In genomic region chr10:96718304-96718990, GRCh38 we compare ENCODE assay signal across 10 cellular contexts. TPM values are rescaled to one million over a fixed set of nuclear protein-coding genes. Genes with fewer than 3 reads are reported as not detected.
DNase-seq lines count a peak whose midpoint lies in the region; TF ChIP-seq lines count a peak whose summit lies in the region.
"Had no signal": no experiment of that assay in that cellular context is flagged by ENCODE, and none has a peak within 500 bp of the region (broad histone marks: within the 10 kb centered on the region; RNA-seq: fewer than 3 reads in every experiment).

No MANE protein-coding gene starts in this region.

- H3K27me3 Mint-ChIP-seq in activated T-cell treated with anti-CD3 and anti-CD28 coated beads, Interleukin-2, amount 50 U/mL, for 24 hours, result peaks cover 7% of the 10 kb centered on the region

- BruUV-seq in OCI-LY7 (replicated peaks; lab: Mats Ljungman, UMichigan), result no TSS peak

- H3K27me3 ChIP-seq in layer of hippocampus (ENCODE audit: control insufficient read depth, insufficient read depth, low read length) (peaks cover 3% of the 10 kb centered on the region), suprapubic skin (peaks cover 13% of the 10 kb centered on the region)

- H2AFZ ChIP-seq in OCI-LY7 (ENCODE audit: low read length), result no peak overlapping the region

- DNase-seq in activated T-cell treated with anti-CD3 and anti-CD28 coated beads, Interleukin-2, amount 50 U/mL, for 24 hours, result no peak
- no peak for DNase-seq in activated T-cell treated with anti-CD3 and anti-CD28 coated beads, Interleukin-2, amount 50 U/mL, for 1 hour
- DNase-seq in OCI-LY7 (ENCODE audit: low spot score) (peak; percentile 82), suprapubic skin (ENCODE audit: low spot score in 2 of 2) (no peak), GM13976 (ENCODE audit: low spot score) (no peak), NOMO-1 treated with DMSO at 0.1 percent for 48 hours (lab: John Stamatoyannopoulos, UW; ENCODE audit: unreplicated experiment) (no peak), NCI-H1417 treated with DMSO at 0.1 percent for 48 hours (lab: John Stamatoyannopoulos, UW) (no peak)
- DNase-seq: small intestine had no signal

- H3K36me3 Mint-ChIP-seq in activated T-cell treated with anti-CD3 and anti-CD28 coated beads, Interleukin-2, amount 50 U/mL, for 24 hours (ENCODE audit: low read depth), result peaks cover 3% of the 10 kb centered on the region

- peak overlapping the region; percentile 85 for H3K4me2 ChIP-seq in OCI-LY7 (ENCODE audit: low read length)

- H3K4me3 Mint-ChIP-seq in activated T-cell treated with anti-CD3 and anti-CD28 coated beads, Interleukin-2, amount 50 U/mL, for 24 hours, result peak overlapping the region; percentile 0

- H3K27ac ChIP-seq in OCI-LY7 (ENCODE audit: low read depth, low read length, poor library complexity, severe bottlenecking) (peak overlapping the region; percentile 91), layer of hippocampus (ENCODE audit: low read depth, low read length) (peak overlapping the region; percentile 42), suprapubic skin (no peak overlapping the region)
- H3K27ac ChIP-seq: SJSA1 had no signal

- in situ Hi-C loops in GM13976 (cut with MboI; ENCODE audit: low sequenced_read_pairs, unreplicated experiment), result loop anchor here (5.0 kb wide), 1 partner anchor 76 kb away; no protein-coding TSS in a partner anchor

- H3K9me3 ChIP-seq in OCI-LY7 (ENCODE audit: low read length) (no peaks in the 10 kb centered on the region), suprapubic skin (no peaks in the 10 kb centered on the region)
- H3K9me3 ChIP-seq: SJSA1 had no signal

- H3K4me1 Mint-ChIP-seq in activated T-cell treated with anti-CD3 and anti-CD28 coated beads, Interleukin-2, amount 50 U/mL, for 24 hours (ENCODE audit: low read depth), result peaks cover 26% of the 10 kb centered on the region

- TF ChIP-seq POLR2A in suprapubic skin (IDR thresholded peaks at IDR 0.05), result no peak

- peaks cover 52% of the 10 kb centered on the region for H3K36me3 ChIP-seq in OCI-LY7 (ENCODE audit: insufficient read depth, low read length)
- no peaks in the 10 kb centered on the region for H3K36me3 ChIP-seq in suprapubic skin
- H3K36me3 ChIP-seq: SJSA1 had no signal

- WGBS in suprapubic skin, result 91% methylated on average over 9 of the region's 12 CpGs

- peak overlapping the region; percentile 87 for H3K4me3 ChIP-seq in OCI-LY7 (ENCODE audit: low read depth, low read length, poor library complexity, severe bottlenecking)
- H3K4me3 ChIP-seq in suprapubic skin, result peak overlapping the region; percentile 5
- H3K4me3 ChIP-seq: SJSA1 had no signal

- H3K9me3 Mint-ChIP-seq in activated T-cell treated with anti-CD3 and anti-CD28 coated beads, Interleukin-2, amount 50 U/mL, for 24 hours, result no peaks in the 10 kb centered on the region

- no peak for TF ChIP-seq EP300 in suprapubic skin (IDR thresholded peaks at IDR 0.05)

- H3K27ac Mint-ChIP-seq in activated T-cell treated with anti-CD3 and anti-CD28 coated beads, Interleukin-2, amount 50 U/mL, for 24 hours, result no peak overlapping the region

- no peaks in the 10 kb centered on the region for H3K9me2 ChIP-seq in OCI-LY7 (ENCODE audit: insufficient read depth, low read length)

- POLR2A ChIA-PET in OCI-LY7 (lab: Charles Lee), result interaction anchor here (0.8 to 3.7 kb wide), 10 partner anchors 12 to 77 kb away, joined by 3 to 29 read pairs (median 8); no protein-coding TSS in a partner anchor

- intact Hi-C loops in OCI-LY7 (cut with micrococcal nuclease; ENCODE audit: unreplicated experiment), result loop anchor here (1.0 kb wide), 1 partner anchor 15 kb away; no protein-coding TSS in a partner anchor

- peaks cover 64% of the 10 kb centered on the region for H3K79me2 ChIP-seq in OCI-LY7 (ENCODE audit: insufficient read depth, low read depth, low read length)

- CTCF ChIA-PET in OCI-LY7 (lab: Charles Lee; ENCODE audit: unreplicated experiment), result interaction anchor here (0.6 to 1.6 kb wide), 5 partner anchors 12 to 77 kb away, joined by 3 to 7 read pairs (median 4); no protein-coding TSS in a partner anchor

- H3K4me1 ChIP-seq in OCI-LY7 (ENCODE audit: insufficient read depth, low read length, poor library complexity, severe bottlenecking), result peaks cover 64% of the 10 kb centered on the region
- peaks cover 15% of the 10 kb centered on the region for H3K4me1 ChIP-seq in suprapubic skin

- TF ChIP-seq CTCF in OCI-LY7 (conservative IDR thresholded peaks at IDR 0.05; ENCODE audit: low read length) (no peak), suprapubic skin (IDR thresholded peaks at IDR 0.05) (no peak), GM13976 (IDR thresholded peaks at IDR 0.05; ENCODE audit: borderline replicate concordance, control extremely low read depth, extremely low read depth, insufficient read depth, missing control alignments) (no peak)

- H4K20me1 ChIP-seq in OCI-LY7 (ENCODE audit: insufficient read depth, low read length), result peaks cover 14% of the 10 kb centered on the region; the same call in 1 of the 2 replicates

RNA-seq across cellular contexts. Expression of gene PIK3AP1, which starts 1.9 kb away (rescaled TPM):
- 132 and 152 TPM in 2 replicates for total RNA-seq in OCI-LY7 (2014; rRNA removed; shearing (Covaris generic))
- 111 and 140 TPM in 2 replicates for total RNA-seq in OCI-LY7 (2022)
- 1 to 10 TPM; 2.2 to 5.6 (median 4.0) TPM for total RNA-seq in suprapubic skin

Comparison
In these comparisons a context has a peak if more than half of its experiments do, and no peak if none do; other contexts are left out.
1. RNA of gene PIK3AP1, which starts 1.9 kb away (total RNA-seq): 111 to 152 TPM in OCI-LY7; 2.2 to 5.6 TPM in suprapubic skin; every median in the first group is over 10 times any median in the second.